In genomic region chr1:32540589-32540988, GRCh38 we compare ENCODE assay signal across 7 cellular contexts. TPM values are rescaled to one million over a fixed set of nuclear protein-coding genes. Genes with fewer than 3 reads are reported as not detected.
A peak's percentile ranks its signal among the peaks of the same experiment; 100 is the strongest.
DNase-seq lines count a peak whose midpoint lies in the region; ATAC-seq and TF ChIP-seq lines count a peak whose summit lies in the region.

No MANE protein-coding gene starts in this region.

- H3F3A ChIP-seq in MM.1S (ENCODE audit: insufficient read depth, low read length), result peaks cover 11% of the 10 kb centered on the region; the same call in 1 of the 2 replicates

- H2BK12ac ChIP-seq in neuronal stem cell (ENCODE audit: low read length), result no peak overlapping the region

- H3K4me1 ChIP-seq in MM.1S (ENCODE audit: low read length) (peaks cover 8% of the 10 kb centered on the region; the same call in 1 of the 2 replicates), neuronal stem cell (ENCODE audit: control insufficient read depth in 2 of 2, insufficient read depth in 1 of 2, low read depth in 1 of 2, low read length in 2 of 2) (peaks cover 3 to 11% of the 10 kb centered on the region in 2 donors)

- no peak for TF ChIP-seq CTCF in MM.1S (IDR thresholded peaks at IDR 0.05; ENCODE audit: low read length)
- no peak for TF ChIP-seq CTCF in cardiac fibroblast (IDR thresholded peaks at IDR 0.05; ENCODE audit: low read depth, low read length)

- H3K9me3 ChIP-seq in MM.1S (replicated peaks; ENCODE audit: insufficient read depth, low read length) (no peaks in the 10 kb centered on the region), neuronal stem cell (replicated peaks in 1 of 2; ENCODE audit: control insufficient read depth in 2 of 2, insufficient read depth in 1 of 2, low read depth in 1 of 2, low read length in 2 of 2) (no peaks in the 10 kb centered on the region)

- no peak overlapping the region for H3K9ac ChIP-seq in MM.1S (ENCODE audit: low read length)
- no peak overlapping the region for H3K9ac ChIP-seq in neuronal stem cell (ENCODE audit: low read depth, low read length, poor library complexity)

- H3K18ac ChIP-seq in neuronal stem cell (ENCODE audit: low read length), result no peak overlapping the region

- H4K20me1 ChIP-seq in MM.1S (ENCODE audit: insufficient read depth, low read length), result no peaks in the 10 kb centered on the region

- H3K4me3 ChIP-seq in MM.1S (ENCODE audit: low read length), result peak overlapping the region; percentile 72; the same call in 1 of the 2 replicates
- H3K4me3 ChIP-seq in cardiac fibroblast (replicated peaks in 1 of 2; ENCODE audit: low read depth in 2 of 2, low read length in 2 of 2), result peak overlapping the region; percentile 64 to 66
- H3K4me3 ChIP-seq in neuronal stem cell (ENCODE audit: low read length in 2 of 2), result peak overlapping the region; percentile 79 to 84

- H4K8ac ChIP-seq in neuronal stem cell (ENCODE audit: low read depth, low read length), result no peak overlapping the region

- no peak overlapping the region for H2BK15ac ChIP-seq in neuronal stem cell (ENCODE audit: low read length)

- no peak overlapping the region for H3K4ac ChIP-seq in neuronal stem cell (ENCODE audit: low read length)

- H3K27me3 ChIP-seq in MM.1S (replicated peaks; ENCODE audit: insufficient read depth, low read length) (0 out of 2 replicates have a peak, but pooled peaks cover 6% of the 10 kb centered on the region), neuronal stem cell (ENCODE audit: control insufficient read depth in 3 of 3, insufficient read depth in 3 of 3, low read depth in 1 of 3, low read length in 3 of 3) (peaks cover 0 to 2% (median 0%) of the 10 kb centered on the region in 3 experiments)

- H2AFZ ChIP-seq in MM.1S (ENCODE audit: low read length) (no peak overlapping the region), neuronal stem cell (ENCODE audit: low read length) (peak overlapping the region; percentile 95)

- peaks cover 15% of the 10 kb centered on the region for H3K79me2 ChIP-seq in MM.1S (ENCODE audit: low read length)

- H3K27ac ChIP-seq in MM.1S (ENCODE audit: low read length) (no peak overlapping the region), neuronal stem cell (replicated peaks; ENCODE audit: low read length) (no peak overlapping the region)

- no peaks in the 10 kb centered on the region for H3K9me2 ChIP-seq in MM.1S (replicated peaks; ENCODE audit: insufficient read depth, low read length)

- H3K4me2 ChIP-seq in MM.1S (ENCODE audit: low read depth, low read length), result peak overlapping the region; percentile 56; the same call in 1 of the 2 replicates
- H3K4me2 ChIP-seq in neuronal stem cell (ENCODE audit: insufficient read depth, low read length, poor library complexity, severe bottlenecking), result peak overlapping the region; percentile 79

- no peaks in the 10 kb centered on the region for H3K79me1 ChIP-seq in neuronal stem cell (ENCODE audit: low read depth, low read length)

- no CpG with 5 or more reads among the region's 2 CpGs for WGBS in neuronal stem cell (ENCODE audit: extremely low coverage in 2 of 2, insufficient read length in 2 of 2, insufficient replicate concordance in 1 of 2), 2 donors

- no peak overlapping the region for H2BK5ac ChIP-seq in neuronal stem cell (ENCODE audit: low read length)

- no peak overlapping the region for H3K23ac ChIP-seq in neuronal stem cell (ENCODE audit: low read depth, low read length, poor library complexity)

- no peak overlapping the region for H2AK5ac ChIP-seq in neuronal stem cell (ENCODE audit: low read depth, low read length)

- no peak overlapping the region for H3K14ac ChIP-seq in neuronal stem cell (ENCODE audit: low read length)

- H4K91ac ChIP-seq in neuronal stem cell (ENCODE audit: low read depth, low read length, poor library complexity), result no peak overlapping the region

- ATAC-seq in GM21526 (IDR thresholded peaks at IDR 0.05; ENCODE audit: low FRiP score, unreplicated experiment), result no peak

- DNase-seq in EH (ENCODE audit: low read depth) (peak; percentile 11), MM.1S (no peak), cardiac fibroblast (ENCODE audit: low read depth in 2 of 2) (peak in 1 of 2 donors; percentile 4), neuronal stem cell (ENCODE audit: low spot score) (no peak), midbrain (lab: John Stamatoyannopoulos, UW) (no peak)
- no peak for DNase-seq in stimulated activated CD4-positive, alpha-beta T cell treated with anti-CD3 and anti-CD28 coated beads, Interleukin-4, amount 100 ng/mL, for 4 hours

- no peaks in the 10 kb centered on the region for H3K36me3 ChIP-seq in MM.1S (replicated peaks; ENCODE audit: insufficient read depth, low read length)
- peaks cover 0 to 11% of the 10 kb centered on the region in 2 donors for H3K36me3 ChIP-seq in neuronal stem cell (replicated peaks in 1 of 2; ENCODE audit: control insufficient read depth in 2 of 2, insufficient read depth in 2 of 2, low read length in 2 of 2)

- no peak overlapping the region for H2BK120ac ChIP-seq in neuronal stem cell (ENCODE audit: low read depth, low read length)

RNA-seq across cellular contexts. Expression of gene ZBTB8A, which starts 1.4 kb away (rescaled TPM):
- polyA plus RNA-seq in neuronal stem cell (2013, experiment 1 of 2), result 8.8 TPM
- 9.4 TPM for polyA plus RNA-seq in neuronal stem cell (2013, experiment 2 of 2)
